In the genomic region with DNA sequence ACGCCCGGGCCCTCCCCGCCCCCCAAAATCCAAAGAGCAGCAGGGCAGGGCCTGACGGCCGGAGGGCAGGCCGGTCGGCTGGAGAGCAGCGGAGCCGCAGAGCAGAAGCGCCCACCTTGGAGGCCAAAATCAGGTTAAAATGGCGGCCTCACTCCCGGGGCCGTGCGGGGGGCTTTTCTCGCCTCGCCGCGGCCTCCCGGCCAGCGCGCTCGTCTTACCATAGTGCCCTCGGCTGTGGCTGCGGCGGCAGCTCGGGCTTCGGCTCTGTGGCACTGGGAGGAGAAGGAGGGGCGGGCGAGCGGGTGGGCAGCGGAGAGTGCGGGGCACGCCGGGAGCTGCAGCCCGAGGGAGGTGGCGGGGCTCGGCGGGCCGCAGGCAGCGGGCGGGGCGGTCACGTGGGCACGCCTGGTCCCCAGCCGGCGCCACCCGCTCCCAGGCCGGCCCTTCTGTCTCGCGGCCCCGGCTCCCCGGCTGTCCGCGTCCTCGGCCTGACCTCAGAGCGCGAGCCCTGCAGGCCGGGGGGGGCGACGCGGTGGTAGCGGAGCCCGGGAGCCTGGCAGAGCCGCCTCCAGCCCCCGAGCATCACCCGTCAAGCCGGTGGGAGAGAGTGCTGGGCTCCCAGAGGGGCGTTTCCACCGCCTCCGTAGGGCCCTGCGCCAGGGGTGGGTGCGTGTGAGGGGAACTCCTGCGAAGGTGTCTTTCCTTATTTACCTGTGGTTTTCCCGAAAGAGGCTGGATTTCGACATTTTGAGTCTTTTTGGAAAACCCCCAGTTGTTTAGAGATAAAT, we compare ENCODE assay signal across 2 cellular contexts.
TF ChIP-seq lines count a peak whose summit lies in the region.

A gene (minus strand): TSS at position 274 of the 788 bp plus-strand sequence. CDS start 53 bp downstream, at position 221.

TF ChIP-seq in Ishikawa, 13 proteins besides CTCF, POLR2A, EP300 and RAD21 (continued from another document):
- TF ChIP-seq, protein P1, sequence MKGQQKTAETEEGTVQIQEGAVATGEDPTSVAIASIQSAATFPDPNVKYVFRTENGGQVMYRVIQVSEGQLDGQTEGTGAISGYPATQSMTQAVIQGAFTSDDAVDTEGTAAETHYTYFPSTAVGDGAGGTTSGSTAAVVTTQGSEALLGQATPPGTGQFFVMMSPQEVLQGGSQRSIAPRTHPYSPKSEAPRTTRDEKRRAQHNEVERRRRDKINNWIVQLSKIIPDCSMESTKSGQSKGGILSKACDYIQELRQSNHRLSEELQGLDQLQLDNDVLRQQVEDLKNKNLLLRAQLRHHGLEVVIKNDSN (IDR thresholded peaks at IDR 0.05) = peak; percentile 96
- TF ChIP-seq TCF12 (IDR thresholded peaks at IDR 0.05; ENCODE audit: low read depth) = peak; percentile 28; the same call in 1 of the 2 replicates
- peak; percentile 79 for TF ChIP-seq YY1 (IDR thresholded peaks at IDR 0.05; ENCODE audit: low read depth)
- TF ChIP-seq CREB1 (IDR thresholded peaks at IDR 0.05; ENCODE audit: low read depth) = no peak
- peak; percentile 77 for TF ChIP-seq TAF1 (IDR thresholded peaks at IDR 0.05; ENCODE audit: low read depth)
- no peak for TF ChIP-seq FOXM1 (IDR thresholded peaks at IDR 0.05; ENCODE audit: borderline replicate concordance, low read depth)
- TF ChIP-seq EGR1 (IDR thresholded peaks at IDR 0.05) = peak; percentile 31; the same call in 1 of the 2 replicates
- TF ChIP-seq, protein P2, sequence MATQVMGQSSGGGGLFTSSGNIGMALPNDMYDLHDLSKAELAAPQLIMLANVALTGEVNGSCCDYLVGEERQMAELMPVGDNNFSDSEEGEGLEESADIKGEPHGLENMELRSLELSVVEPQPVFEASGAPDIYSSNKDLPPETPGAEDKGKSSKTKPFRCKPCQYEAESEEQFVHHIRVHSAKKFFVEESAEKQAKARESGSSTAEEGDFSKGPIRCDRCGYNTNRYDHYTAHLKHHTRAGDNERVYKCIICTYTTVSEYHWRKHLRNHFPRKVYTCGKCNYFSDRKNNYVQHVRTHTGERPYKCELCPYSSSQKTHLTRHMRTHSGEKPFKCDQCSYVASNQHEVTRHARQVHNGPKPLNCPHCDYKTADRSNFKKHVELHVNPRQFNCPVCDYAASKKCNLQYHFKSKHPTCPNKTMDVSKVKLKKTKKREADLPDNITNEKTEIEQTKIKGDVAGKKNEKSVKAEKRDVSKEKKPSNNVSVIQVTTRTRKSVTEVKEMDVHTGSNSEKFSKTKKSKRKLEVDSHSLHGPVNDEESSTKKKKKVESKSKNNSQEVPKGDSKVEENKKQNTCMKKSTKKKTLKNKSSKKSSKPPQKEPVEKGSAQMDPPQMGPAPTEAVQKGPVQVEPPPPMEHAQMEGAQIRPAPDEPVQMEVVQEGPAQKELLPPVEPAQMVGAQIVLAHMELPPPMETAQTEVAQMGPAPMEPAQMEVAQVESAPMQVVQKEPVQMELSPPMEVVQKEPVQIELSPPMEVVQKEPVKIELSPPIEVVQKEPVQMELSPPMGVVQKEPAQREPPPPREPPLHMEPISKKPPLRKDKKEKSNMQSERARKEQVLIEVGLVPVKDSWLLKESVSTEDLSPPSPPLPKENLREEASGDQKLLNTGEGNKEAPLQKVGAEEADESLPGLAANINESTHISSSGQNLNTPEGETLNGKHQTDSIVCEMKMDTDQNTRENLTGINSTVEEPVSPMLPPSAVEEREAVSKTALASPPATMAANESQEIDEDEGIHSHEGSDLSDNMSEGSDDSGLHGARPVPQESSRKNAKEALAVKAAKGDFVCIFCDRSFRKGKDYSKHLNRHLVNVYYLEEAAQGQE (IDR thresholded peaks at IDR 0.05; ENCODE audit: low read depth) = no peak
- TF ChIP-seq, protein P3, sequence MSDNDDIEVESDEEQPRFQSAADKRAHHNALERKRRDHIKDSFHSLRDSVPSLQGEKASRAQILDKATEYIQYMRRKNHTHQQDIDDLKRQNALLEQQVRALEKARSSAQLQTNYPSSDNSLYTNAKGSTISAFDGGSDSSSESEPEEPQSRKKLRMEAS (IDR thresholded peaks at IDR 0.05) = peak; percentile 52; the same call in 1 of the 2 replicates
- no peak for TF ChIP-seq CEBPB (IDR thresholded peaks at IDR 0.05)
- 0 out of 2 replicates have a peak, but pooled peaks have one; percentile 7 for TF ChIP-seq NFIC (IDR thresholded peaks at IDR 0.05)

TF ChIP-seq in PFSK-1, 5 proteins besides CTCF, POLR2A, EP300 and RAD21 (continued from another document):
- TF ChIP-seq, protein P2 (IDR thresholded peaks at IDR 0.05; ENCODE audit: insufficient read depth in 1 of 2, low read depth in 2 of 2, low read length in 2 of 2) = no peak
- no peak for TF ChIP-seq SIN3A (IDR thresholded peaks at IDR 0.05; ENCODE audit: borderline replicate concordance, insufficient read depth, low read length)
- no peak for TF ChIP-seq FOXP2 (optimal IDR thresholded peaks at IDR 0.05; ENCODE audit: borderline replicate concordance, extremely low read depth, extremely low read length, insufficient read depth)
